1 cellular context compared by ENCODE assay signal in the genomic region with DNA sequence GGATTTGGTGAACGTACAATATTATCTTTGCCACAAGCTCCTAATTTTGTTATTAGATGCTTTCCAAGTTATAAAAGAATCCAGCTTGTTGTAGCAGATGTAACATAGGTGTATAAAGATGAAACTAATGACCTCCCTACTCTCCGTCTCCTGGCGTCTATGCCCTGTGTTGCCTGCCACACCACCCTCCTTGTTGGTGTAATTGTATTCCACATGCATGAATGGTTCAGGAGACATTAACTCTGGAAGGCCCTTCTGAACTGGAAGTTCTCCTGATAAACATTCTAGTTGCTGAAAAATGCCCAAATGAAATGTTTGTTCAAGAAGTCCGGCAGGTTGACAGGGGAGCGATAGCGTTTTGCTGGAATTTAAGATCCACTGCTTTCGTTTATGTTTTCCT.
TF ChIP-seq lines count a peak whose summit lies in the region.

No MANE protein-coding gene starts in this region.

TF ChIP-seq in HepG2, 621 proteins besides CTCF, POLR2A, EP300 and RAD21 (continued from another document):
- TF ChIP-seq, protein P1, sequence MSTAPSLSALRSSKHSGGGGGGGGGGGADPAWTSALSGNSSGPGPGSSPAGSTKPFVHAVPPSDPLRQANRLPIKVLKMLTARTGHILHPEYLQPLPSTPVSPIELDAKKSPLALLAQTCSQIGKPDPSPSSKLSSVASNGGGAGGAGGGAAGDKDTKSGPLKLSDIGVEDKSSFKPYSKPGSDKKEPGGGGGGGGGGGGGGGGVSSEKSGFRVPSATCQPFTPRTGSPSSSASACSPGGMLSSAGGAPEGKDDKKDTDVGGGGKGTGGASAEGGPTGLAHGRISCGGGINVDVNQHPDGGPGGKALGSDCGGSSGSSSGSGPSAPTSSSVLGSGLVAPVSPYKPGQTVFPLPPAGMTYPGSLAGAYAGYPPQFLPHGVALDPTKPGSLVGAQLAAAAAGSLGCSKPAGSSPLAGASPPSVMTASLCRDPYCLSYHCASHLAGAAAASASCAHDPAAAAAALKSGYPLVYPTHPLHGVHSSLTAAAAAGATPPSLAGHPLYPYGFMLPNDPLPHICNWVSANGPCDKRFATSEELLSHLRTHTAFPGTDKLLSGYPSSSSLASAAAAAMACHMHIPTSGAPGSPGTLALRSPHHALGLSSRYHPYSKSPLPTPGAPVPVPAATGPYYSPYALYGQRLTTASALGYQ (CRISPR knock-in tag; IDR thresholded peaks at IDR 0.05): no peak
- TF ChIP-seq ZNF550 (CRISPR knock-in tag; IDR thresholded peaks at IDR 0.05; ENCODE audit: borderline replicate concordance): no peak
- TF ChIP-seq RAD51 (IDR thresholded peaks at IDR 0.05; ENCODE audit: borderline replicate concordance): no peak
- no peak for TF ChIP-seq THAP11 (CRISPR knock-in tag; IDR thresholded peaks at IDR 0.05)
- no peak for TF ChIP-seq YY1 (IDR thresholded peaks at IDR 0.05; ENCODE audit: insufficient read depth, insufficient replicate concordance, low read depth, low read length)
- TF ChIP-seq ELF3 (CRISPR knock-in tag; IDR thresholded peaks at IDR 0.05): no peak
- no peak for TF ChIP-seq NRL (CRISPR knock-in tag; IDR thresholded peaks at IDR 0.05; ENCODE audit: borderline replicate concordance)
